ENCODE assay signal across 1 cellular context in genomic region chr1:205598841-205599666, GRCh38.
TF ChIP-seq lines count a peak whose summit lies in the region.

No MANE protein-coding gene starts in this region.

TF ChIP-seq in SK-N-SH, 30 proteins besides CTCF, POLR2A, EP300 and RAD21 (continued from another document):
- TF ChIP-seq SIN3A (IDR thresholded peaks at IDR 0.05; ENCODE audit: borderline replicate concordance, low read depth, low read length) (no peak), EZH2phosphoT487 (IDR thresholded peaks at IDR 0.05; ENCODE audit: borderline replicate concordance, low read depth) (no peak), NRF1 (IDR thresholded peaks at IDR 0.05; ENCODE audit: low read depth, low read length) (no peak), REST (IDR thresholded peaks at IDR 0.05; ENCODE audit: low read depth, low read length) (no peak), FOSL2 (IDR thresholded peaks at IDR 0.05; ENCODE audit: borderline replicate concordance, low read depth) (peak; percentile 71), GABPA (IDR thresholded peaks at IDR 0.05; ENCODE audit: low read depth) (no peak), CHD2 (IDR thresholded peaks at IDR 0.05; ENCODE audit: low read length, partially characterized antibody) (no peak), IRF3 (IDR thresholded peaks at IDR 0.05; ENCODE audit: low read depth, low read length) (no peak), TCF12 (IDR thresholded peaks at IDR 0.05) (peak; percentile 55; the same call in 1 of the 2 replicates), TEAD4 (IDR thresholded peaks at IDR 0.05; ENCODE audit: borderline replicate concordance, insufficient read depth) (no peak), FOXJ3 (CRISPR knock-in tag; IDR thresholded peaks at IDR 0.05) (no peak), MXI1 (IDR thresholded peaks at IDR 0.05; ENCODE audit: low read depth, low read length) (no peak), MEF2A (IDR thresholded peaks at IDR 0.05; ENCODE audit: borderline replicate concordance, low read depth) (no peak), FOXM1 (IDR thresholded peaks at IDR 0.05; ENCODE audit: low read depth) (no peak), POLR2AphosphoS5 (IDR thresholded peaks at IDR 0.05; ENCODE audit: low read depth, low read length) (0 out of 2 replicates have a peak, but pooled peaks have one; percentile 25), SMC3 (IDR thresholded peaks at IDR 0.05; ENCODE audit: low read depth, low read length) (no peak), NFIC (IDR thresholded peaks at IDR 0.05; ENCODE audit: borderline replicate concordance) (peak; percentile 95), RFX5 (IDR thresholded peaks at IDR 0.05; ENCODE audit: low read length) (no peak), JUND (IDR thresholded peaks at IDR 0.05) (peak; percentile 45; the same call in 1 of the 2 replicates), PBX3 (IDR thresholded peaks at IDR 0.05) (0 out of 2 replicates have a peak, but pooled peaks have one; percentile 4), TAF1 (IDR thresholded peaks at IDR 0.05; ENCODE audit: borderline replicate concordance, low read depth, low read length) (no peak), RXRA (IDR thresholded peaks at IDR 0.05; ENCODE audit: borderline replicate concordance, low read depth) (no peak), ELF1 (IDR thresholded peaks at IDR 0.05) (no peak)
